In genomic region chr12:64613775-64614398, GRCh38 we compare ENCODE assay signal across 8 cellular contexts. TPM values are rescaled to one million over a fixed set of nuclear protein-coding genes. Genes with fewer than 3 reads are reported as not detected.
A peak's percentile ranks its signal among the peaks of the same experiment; 100 is the strongest.
DNase-seq lines count a peak whose midpoint lies in the region; ATAC-seq and TF ChIP-seq lines count a peak whose summit lies in the region.
"Not testable (repeated sequence)": the region's sequence is repeated elsewhere in the genome, so short reads cannot be mapped to it uniquely, and the experiment has no call there.

No MANE protein-coding gene starts in this region.

- H2AFZ ChIP-seq in OCI-LY3 (ENCODE audit: low read depth, low read length) = not testable (repeated sequence)

- peaks cover 46% of the 10 kb centered on the region for H3K4me1 ChIP-seq in OCI-LY3 (ENCODE audit: low read length)

- intact Hi-C loops in activated naive CD4-positive, alpha-beta T cell treated with anti-CD3 and anti-CD28 coated beads for 36 hours (cut with micrococcal nuclease) = not testable (repeated sequence)

- ATAC-seq in naive thymus-derived CD8-positive, alpha-beta T cell = not testable (repeated sequence)

- H3K79me2 ChIP-seq in OCI-LY3 (ENCODE audit: low read length) = peaks cover 93% of the 10 kb centered on the region

- H3K4me1 Mint-ChIP-seq in activated CD4-positive, alpha-beta T cell treated with anti-CD3 and anti-CD28 coated beads, Interleukin-2, amount 10 ng/mL, durations not matched to agents 7 days and 5 days = peaks cover 46% of the 10 kb centered on the region
- H3K4me1 Mint-ChIP-seq in activated naive CD4-positive, alpha-beta T cell treated with anti-CD3 and anti-CD28 coated beads for 36 hours (ENCODE audit: low read depth) = peaks cover 47% of the 10 kb centered on the region
- H3K4me1 Mint-ChIP-seq in naive thymus-derived CD8-positive, alpha-beta T cell = peaks cover 18 to 65% (median 59%) of the 10 kb centered on the region in 4 donors
- peaks cover 47% of the 10 kb centered on the region for H3K4me1 Mint-ChIP-seq in stimulated activated naive CD8-positive, alpha-beta T cell treated with anti-CD3 and anti-CD28 coated beads, Interleukin-15, Interleukin-2, amounts not matched to agents 100 ng/mL and 50 ng/mL, for 24 hours (ENCODE audit: low read depth)

- POLR2A ChIA-PET in activated CD4-positive, alpha-beta T cell treated with anti-CD3 and anti-CD28 coated beads, Interleukin-2, amount 10 ng/mL, durations not matched to agents 7 days and 5 days (lab: Charles Lee) = not testable (repeated sequence)
- POLR2A ChIA-PET in naive thymus-derived CD8-positive, alpha-beta T cell (lab: Charles Lee) = interaction anchor here (1.0 to 14.3 kb wide), 6 partner anchors 12 to 69 kb away, joined by 3 to 368 read pairs (median 4); no protein-coding TSS in a partner anchor

- H4K20me1 ChIP-seq in OCI-LY3 (ENCODE audit: insufficient read depth, low read length) = peaks cover 50% of the 10 kb centered on the region

- not testable (repeated sequence) for H3K27ac Mint-ChIP-seq in activated CD4-positive, alpha-beta T cell treated with anti-CD3 and anti-CD28 coated beads, Interleukin-2, amount 10 ng/mL, durations not matched to agents 7 days and 5 days
- peak overlapping the region; percentile 96 for H3K27ac Mint-ChIP-seq in activated naive CD4-positive, alpha-beta T cell treated with anti-CD3 and anti-CD28 coated beads for 36 hours
- peak overlapping the region; percentile 22 to 96 (median 92) for H3K27ac Mint-ChIP-seq in naive thymus-derived CD8-positive, alpha-beta T cell
- H3K27ac Mint-ChIP-seq in stimulated activated naive CD8-positive, alpha-beta T cell treated with anti-CD3 and anti-CD28 coated beads, Interleukin-15, Interleukin-2, amounts not matched to agents 100 ng/mL and 50 ng/mL, for 24 hours = peak overlapping the region; percentile 92

- H3K36me3 Mint-ChIP-seq in activated CD4-positive, alpha-beta T cell treated with anti-CD3 and anti-CD28 coated beads, Interleukin-2, amount 10 ng/mL, durations not matched to agents 7 days and 5 days (ENCODE audit: low read depth) = peaks cover 57% of the 10 kb centered on the region
- peaks cover 22% of the 10 kb centered on the region for H3K36me3 Mint-ChIP-seq in activated naive CD4-positive, alpha-beta T cell treated with anti-CD3 and anti-CD28 coated beads for 36 hours (ENCODE audit: low read depth)
- peaks cover 0 to 48% (median 3%) of the 10 kb centered on the region in 3 donors for H3K36me3 Mint-ChIP-seq in naive thymus-derived CD8-positive, alpha-beta T cell
- H3K36me3 Mint-ChIP-seq in stimulated activated naive CD8-positive, alpha-beta T cell treated with anti-CD3 and anti-CD28 coated beads, Interleukin-15, Interleukin-2, amounts not matched to agents 100 ng/mL and 50 ng/mL, for 24 hours (ENCODE audit: low read depth) = peaks cover 34% of the 10 kb centered on the region

- H3K4me2 ChIP-seq in OCI-LY3 (ENCODE audit: low read length) = peak overlapping the region; percentile 91

- peak; percentile 34 for DNase-seq in GM12865 (ENCODE audit: low read depth)
- not testable (repeated sequence) for DNase-seq in activated CD4-positive, alpha-beta T cell treated with anti-CD3 and anti-CD28 coated beads, Interleukin-2, amount 10 ng/mL, durations not matched to agents 7 days and 5 days; activated naive CD4-positive, alpha-beta T cell treated with anti-CD3 and anti-CD28 coated beads for 36 hours; naive thymus-derived CD8-positive, alpha-beta T cell
- peak; percentile 38 for DNase-seq in coronary artery (ENCODE audit: low spot score)

- H3K9me3 ChIP-seq in OCI-LY3 (ENCODE audit: insufficient read depth, low read length) = not testable (repeated sequence)

- H3K27me3 Mint-ChIP-seq in activated CD4-positive, alpha-beta T cell treated with anti-CD3 and anti-CD28 coated beads, Interleukin-2, amount 10 ng/mL, durations not matched to agents 7 days and 5 days; activated naive CD4-positive, alpha-beta T cell treated with anti-CD3 and anti-CD28 coated beads for 36 hours (ENCODE audit: low read depth); naive thymus-derived CD8-positive, alpha-beta T cell; stimulated activated naive CD8-positive, alpha-beta T cell treated with anti-CD3 and anti-CD28 coated beads, Interleukin-15, Interleukin-2, amounts not matched to agents 100 ng/mL and 50 ng/mL, for 24 hours: not testable (repeated sequence)

- peaks cover 51% of the 10 kb centered on the region for H3K36me3 ChIP-seq in OCI-LY3 (replicated peaks; ENCODE audit: low read depth, low read length)

- not testable (repeated sequence) for H3K9me3 Mint-ChIP-seq in activated CD4-positive, alpha-beta T cell treated with anti-CD3 and anti-CD28 coated beads, Interleukin-2, amount 10 ng/mL, durations not matched to agents 7 days and 5 days; activated naive CD4-positive, alpha-beta T cell treated with anti-CD3 and anti-CD28 coated beads for 36 hours; naive thymus-derived CD8-positive, alpha-beta T cell; stimulated activated naive CD8-positive, alpha-beta T cell treated with anti-CD3 and anti-CD28 coated beads, Interleukin-15, Interleukin-2, amounts not matched to agents 100 ng/mL and 50 ng/mL, for 24 hours

- not testable (repeated sequence) for H3K27me3 ChIP-seq in OCI-LY3 (ENCODE audit: low read depth, low read length)

- H3K27ac ChIP-seq in C4-2B (peak overlapping the region; percentile 54), coronary artery (peak overlapping the region; percentile 58 to 91)
- not testable (repeated sequence) for H3K27ac ChIP-seq in OCI-LY3 (ENCODE audit: low read length)

- CTCF ChIA-PET in activated CD4-positive, alpha-beta T cell treated with anti-CD3 and anti-CD28 coated beads, Interleukin-2, amount 10 ng/mL, durations not matched to agents 7 days and 5 days (lab: Charles Lee) = interaction anchor here (0.7 to 1.4 kb wide), 2 partner anchors 13 to 157 kb away, joined by 3 to 4 read pairs; no protein-coding TSS in a partner anchor
- CTCF ChIA-PET in activated naive CD4-positive, alpha-beta T cell treated with anti-CD3 and anti-CD28 coated beads for 36 hours (lab: Charles Lee) = interaction anchor here (0.6 to 2.7 kb wide), 6 partner anchors 9 to 84 kb away, joined by 3 to 9 read pairs (median 4); no protein-coding TSS in a partner anchor

- H3K9ac ChIP-seq in OCI-LY3 (ENCODE audit: low read length) = peak overlapping the region; percentile 99; the same call in 1 of the 2 replicates

- H3K4me3 ChIP-seq in GM12865 (ENCODE audit: low read depth, low read length) = peak overlapping the region; percentile 98
- peak overlapping the region; percentile 98 for H3K4me3 ChIP-seq in OCI-LY3 (ENCODE audit: low read length)
- H3K4me3 ChIP-seq in coronary artery = peak overlapping the region; percentile 94

- peak overlapping the region; percentile 98 for H3K4me3 Mint-ChIP-seq in activated CD4-positive, alpha-beta T cell treated with anti-CD3 and anti-CD28 coated beads, Interleukin-2, amount 10 ng/mL, durations not matched to agents 7 days and 5 days
- peak overlapping the region; percentile 15 for H3K4me3 Mint-ChIP-seq in activated naive CD4-positive, alpha-beta T cell treated with anti-CD3 and anti-CD28 coated beads for 36 hours
- peak overlapping the region; percentile 87 to 100 (median 98) for H3K4me3 Mint-ChIP-seq in naive thymus-derived CD8-positive, alpha-beta T cell
- H3K4me3 Mint-ChIP-seq in stimulated activated naive CD8-positive, alpha-beta T cell treated with anti-CD3 and anti-CD28 coated beads, Interleukin-15, Interleukin-2, amounts not matched to agents 100 ng/mL and 50 ng/mL, for 24 hours = peak overlapping the region; percentile 92

- not testable (repeated sequence) for TF ChIP-seq CTCF in C4-2B (conservative IDR thresholded peaks at IDR 0.05); GM12865 (IDR thresholded peaks at IDR 0.05; ENCODE audit: insufficient read depth, low read depth, low read length, missing control alignments); OCI-LY3 (IDR thresholded peaks at IDR 0.05; ENCODE audit: low read depth, low read length); coronary artery (IDR thresholded peaks at IDR 0.05)

RNA-seq across cellular contexts. Expression of gene RASSF3, which starts 3.6 kb away (rescaled TPM):
- 100 to 1,000 TPM; 114 to 115 TPM for total RNA-seq in activated CD4-positive, alpha-beta T cell treated with anti-CD3 and anti-CD28 coated beads, Interleukin-2, amount 10 ng/mL, durations not matched to agents 7 days and 5 days
- 10 to 100 TPM; 39.4 to 43.8 TPM for total RNA-seq in activated naive CD4-positive, alpha-beta T cell treated with anti-CD3 and anti-CD28 coated beads for 36 hours
- total RNA-seq in naive thymus-derived CD8-positive, alpha-beta T cell = 100 to 1,000 TPM; 172 to 177 TPM
- 1 to 10 TPM; 5.5 to 7.8 (median 5.7) TPM for polyA plus RNA-seq in naive thymus-derived CD8-positive, alpha-beta T cell

Comparison
In these comparisons a context has a peak if more than half of its experiments do, and no peak if none do; other contexts are left out.
1. H3K4me3 Mint-ChIP-seq: peak in every context shown above with its lines; median percentile 98 in activated CD4-positive, alpha-beta T cell treated with anti-CD3 and anti-CD28 coated beads, Interleukin-2, amount 10 ng/mL, durations not matched to agents 7 days and 5 days; 98 in naive thymus-derived CD8-positive, alpha-beta T cell; 92 in stimulated activated naive CD8-positive, alpha-beta T cell treated with anti-CD3 and anti-CD28 coated beads, Interleukin-15, Interleukin-2, amounts not matched to agents 100 ng/mL and 50 ng/mL, for 24 hours; 15 in activated naive CD4-positive, alpha-beta T cell treated with anti-CD3 and anti-CD28 coated beads for 36 hours.